8 cellular contexts compared by ENCODE assay signal in the genomic region with DNA sequence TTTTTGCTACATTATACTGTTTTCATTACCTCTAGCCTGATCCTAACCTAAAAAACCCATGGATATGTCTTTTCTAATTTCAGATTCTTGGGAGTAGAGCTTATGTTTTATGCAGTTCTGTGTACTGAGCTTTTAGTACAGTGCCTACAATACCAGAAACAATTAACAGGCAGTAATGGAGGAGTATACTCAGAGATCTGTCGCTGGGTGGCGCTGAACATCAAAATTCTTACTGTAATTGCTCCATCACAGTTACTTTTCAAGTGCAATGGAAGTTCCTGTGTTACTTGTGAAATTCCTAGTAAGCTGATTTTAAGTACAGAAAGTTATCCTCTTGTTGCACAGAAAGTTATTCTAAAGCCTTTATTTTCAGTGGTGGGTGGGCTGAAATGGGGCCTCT.
DNase-seq lines count a peak whose midpoint lies in the region; ATAC-seq, FAIRE-seq and TF ChIP-seq lines count a peak whose summit lies in the region.

No MANE protein-coding gene starts in this region.

- H3K9me3 Mint-ChIP-seq in Calu3 (ENCODE audit: low read depth, unreplicated experiment), result peaks cover 5% of the 10 kb centered on the region
- peaks cover 4% of the 10 kb centered on the region for H3K9me3 Mint-ChIP-seq in activated T-helper 17 cell treated with anti-CD3 and anti-CD28 coated beads, Interleukin-2, amount 50 U/mL, for 72 hours

- no peak for FAIRE-seq in small intestine (lab: Jason Lieb, UNC)

- intact Hi-C loops in Calu3 (cut with micrococcal nuclease; ENCODE audit: unreplicated experiment), result no loop called here

- H3K36me3 Mint-ChIP-seq in Calu3 (ENCODE audit: insufficient read depth, unreplicated experiment), result peaks cover 5% of the 10 kb centered on the region
- peaks cover 8% of the 10 kb centered on the region for H3K36me3 Mint-ChIP-seq in activated T-helper 17 cell treated with anti-CD3 and anti-CD28 coated beads, Interleukin-2, amount 50 U/mL, for 72 hours (ENCODE audit: low read depth)

- TF ChIP-seq CTCF in Calu3 (IDR thresholded peaks at IDR 0.05; ENCODE audit: unreplicated experiment), result peak; percentile 63

- no peak overlapping the region for H3K27ac Mint-ChIP-seq in Calu3 (ENCODE audit: unreplicated experiment)
- no peak overlapping the region for H3K27ac Mint-ChIP-seq in activated T-helper 17 cell treated with anti-CD3 and anti-CD28 coated beads, Interleukin-2, amount 50 U/mL, for 72 hours

- no peaks in the 10 kb centered on the region for H3K9me3 ChIP-seq in small intestine (ENCODE audit: control insufficient read depth, low read depth)

- DNase-seq in Calu3 (peak; percentile 67), H7 (peak; percentile 17), NCI-H526 (lab: John Stamatoyannopoulos, UW) (peak; percentile 37 to 71), anterior cingulate cortex (lab: John Stamatoyannopoulos, UW) (peak in 45 of 58 donors; percentile 1 to 74 (median 34)), iPS DF 4.7 (ENCODE audit: extremely low read depth, low spot score) (peak; percentile 28), small intestine (peak; percentile 38)
- DNase-seq in activated CD4-positive, CD25-positive, alpha-beta regulatory T cell treated with anti-CD3 and anti-CD28 coated beads, Interleukin-2, amount 50 U/mL, for 72 hours, result no peak

- H3K36me3 ChIP-seq in H7 (replicated peaks; ENCODE audit: control insufficient read depth, insufficient read depth, low read length), result no peaks in the 10 kb centered on the region
- H3K36me3 ChIP-seq in small intestine (ENCODE audit: control insufficient read depth in 2 of 2, insufficient read depth in 2 of 2, low read length in 2 of 2), result no peaks in the 10 kb centered on the region

- CTCF ChIA-PET in Calu3 (lab: Charles Lee), result interaction anchor here (0.6 to 2.0 kb wide), 19 partner anchors 9 to 304 kb away, joined by 3 to 9 read pairs (median 5); no protein-coding TSS in a partner anchor

- H3K27me3 Mint-ChIP-seq in Calu3 (ENCODE audit: unreplicated experiment), result no peaks in the 10 kb centered on the region
- no peaks in the 10 kb centered on the region for H3K27me3 Mint-ChIP-seq in activated T-helper 17 cell treated with anti-CD3 and anti-CD28 coated beads, Interleukin-2, amount 50 U/mL, for 72 hours

- H3K4me1 Mint-ChIP-seq in Calu3 (ENCODE audit: low read depth, unreplicated experiment), result peaks cover 4% of the 10 kb centered on the region
- H3K4me1 Mint-ChIP-seq in activated T-helper 17 cell treated with anti-CD3 and anti-CD28 coated beads, Interleukin-2, amount 50 U/mL, for 72 hours, result peaks cover 9% of the 10 kb centered on the region

- no peak overlapping the region for H3K27ac ChIP-seq in small intestine (ENCODE audit: low read depth in 1 of 2, low read length in 1 of 2)

- no peaks in the 10 kb centered on the region for H3K27me3 ChIP-seq in H7 (ENCODE audit: control insufficient read depth, insufficient read depth, low read length)
- no peaks in the 10 kb centered on the region for H3K27me3 ChIP-seq in small intestine (ENCODE audit: control insufficient read depth in 2 of 2, insufficient read depth in 2 of 2, low read length in 2 of 2)

- no TSS peak for BruUV-seq in Calu3 (replicated peaks; lab: Mats Ljungman, UMichigan)

- H3K4me3 ChIP-seq in H7 (ENCODE audit: insufficient read depth, low read depth, low read length) (no peak overlapping the region), small intestine (ENCODE audit: low read depth in 1 of 2, low read length in 2 of 2) (no peak overlapping the region)

- ATAC-seq in activated T-helper 17 cell treated with anti-CD3 and anti-CD28 coated beads, Interleukin-2, amount 50 U/mL, for 72 hours (replicated peaks), result no peak

- no peak overlapping the region for H3K4me3 Mint-ChIP-seq in Calu3 (ENCODE audit: low read depth, unreplicated experiment)
- no peak overlapping the region for H3K4me3 Mint-ChIP-seq in activated T-helper 17 cell treated with anti-CD3 and anti-CD28 coated beads, Interleukin-2, amount 50 U/mL, for 72 hours

- 22 to 38% (median 25%) methylated on average over 2 of the region's 2 CpGs for WGBS in small intestine, 3 donors

- no peaks in the 10 kb centered on the region for H3K4me1 ChIP-seq in small intestine (ENCODE audit: control insufficient read depth in 2 of 2, insufficient read depth in 1 of 2, low read depth in 1 of 2, low read length in 1 of 2)
